ENCODE assay signal across 8 cellular contexts in the genomic region with DNA sequence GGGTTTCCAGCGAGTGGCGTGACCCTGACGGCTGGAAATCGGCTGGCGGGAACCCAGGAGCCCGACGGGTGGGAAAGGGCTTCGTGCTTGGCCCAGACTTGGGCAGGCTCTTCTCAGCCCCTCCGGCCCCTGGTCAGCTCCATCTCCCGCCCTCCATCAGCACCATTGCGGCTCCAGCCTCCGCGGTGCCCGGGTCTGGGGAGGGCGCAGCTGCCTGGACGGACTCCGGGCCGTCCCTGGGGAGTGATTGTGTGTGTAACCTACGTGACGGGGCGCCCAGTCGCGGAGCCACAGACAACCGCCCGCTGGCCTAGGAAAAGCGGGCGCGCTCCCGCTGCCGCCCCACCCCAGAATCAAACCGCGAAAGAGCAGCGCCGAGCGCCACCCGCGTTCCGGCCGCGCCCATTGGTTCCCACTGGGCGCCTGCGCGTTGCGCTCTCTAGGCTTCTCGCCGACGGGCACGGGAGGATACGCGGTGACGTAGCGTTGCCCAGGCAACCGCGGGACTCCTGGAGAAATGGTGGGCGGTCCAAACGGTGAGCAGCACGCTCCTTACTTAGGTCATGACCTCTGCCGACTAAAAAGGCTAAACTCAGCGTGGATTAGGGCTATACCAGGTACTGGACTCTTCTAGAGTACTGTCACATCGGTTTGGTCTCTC.
A peak's percentile ranks its signal among the peaks of the same experiment; 100 is the strongest.
DNase-seq lines count a peak whose midpoint lies in the region; ATAC-seq and TF ChIP-seq lines count a peak whose summit lies in the region.

CFAP20DC (minus strand) TSS at position 355 of the 661 bp plus-strand sequence. CDS start 394 bp downstream, outside the sequence.

- ATAC-seq in HG03378 (IDR thresholded peaks at IDR 0.05; ENCODE audit: unreplicated experiment): peak; percentile 96
- ATAC-seq in effector memory CD8-positive, alpha-beta T cell (replicated peaks): peak; percentile 95

- H3K27ac Mint-ChIP-seq in effector memory CD8-positive, alpha-beta T cell: peak within 1 kb of the TSS in 1 of 2 donors; percentile 46

- H3K27me3 Mint-ChIP-seq in effector memory CD8-positive, alpha-beta T cell: no peaks in the 10 kb centered on the region

- H3K9me3 Mint-ChIP-seq in effector memory CD8-positive, alpha-beta T cell: no peaks in the 10 kb centered on the region

- peak within 1 kb of the TSS; percentile 67 to 75 for H3K4me3 Mint-ChIP-seq in effector memory CD8-positive, alpha-beta T cell

- peak; percentile 78 for TF ChIP-seq POLR2A in GM19193 (IDR thresholded peaks at IDR 0.05; ENCODE audit: extremely low read depth, insufficient read depth, insufficient read length)

- peaks cover 4% of the 10 kb centered on the region for H3K36me3 Mint-ChIP-seq in effector memory CD8-positive, alpha-beta T cell (ENCODE audit: insufficient read depth)

- no peaks in the 10 kb centered on the region for H3K4me1 Mint-ChIP-seq in effector memory CD8-positive, alpha-beta T cell (ENCODE audit: low read depth in 2 of 2)

- DNase-seq in AG20443 (ENCODE audit: low spot score): peak; percentile 99
- peak; percentile 78 to 95 for DNase-seq in NCI-H524 (lab: John Stamatoyannopoulos, UW)
- peak; percentile 43 to 79 for DNase-seq in activated CD8-positive, alpha-beta memory T cell treated with anti-CD3 and anti-CD28 coated beads for 1 hour (ENCODE audit: extremely low read depth in 1 of 2, low read depth in 1 of 2)
- DNase-seq in effector memory CD8-positive, alpha-beta T cell: peak; percentile 60 to 62 (median 60)
- DNase-seq in medulla oblongata (ENCODE audit: extremely low spot score): peak; percentile 73
- peak; percentile 83 to 93 (median 85) for DNase-seq in stimulated activated CD4-positive, alpha-beta T cell treated with anti-CD3 and anti-CD28 coated beads, TNF-alpha, amount 100 ng/mL, for 48 hours (ENCODE audit: low read depth in 3 of 3)

Comparison
In these comparisons a context has a peak if more than half of its experiments do, and no peak if none do; other contexts are left out.
1. Peak in every context shown above with its lines: DNase-seq and ATAC-seq.